10 cellular contexts compared by ENCODE assay signal in genomic region chrX:124239911-124240310, GRCh38.
DNase-seq lines count a peak whose midpoint lies in the region; ATAC-seq, FAIRE-seq and TF ChIP-seq lines count a peak whose summit lies in the region.
"Had no signal": no experiment of that assay in that cellular context is flagged by ENCODE, and none has a peak within 500 bp of the region (broad histone marks: within the 10 kb centered on the region; RNA-seq: fewer than 3 reads in every experiment).

No MANE protein-coding gene starts in this region.

- no peaks in the 10 kb centered on the region for H3K9me3 ChIP-seq in esophagus muscularis mucosa

- no peak for TF ChIP-seq EP300 in esophagus muscularis mucosa (IDR thresholded peaks at IDR 0.05)

- no peak overlapping the region for H3K4me3 ChIP-seq in esophagus muscularis mucosa

- TF ChIP-seq POLR2A in esophagus muscularis mucosa (IDR thresholded peaks at IDR 0.05; ENCODE audit: low read depth) (no peak), H54 (IDR thresholded peaks at IDR 0.05; ENCODE audit: low read depth, low read length) (no peak)

- peak overlapping the region in 3 of 4 donors; percentile 77 to 81 (median 81) for H3K27ac ChIP-seq in esophagus muscularis mucosa (replicated peaks in 1 of 4)

- H3K27me3 ChIP-seq in esophagus muscularis mucosa: no peaks in the 10 kb centered on the region

- ATAC-seq in GM18519 (IDR thresholded peaks at IDR 0.05; ENCODE audit: low FRiP score, unreplicated experiment): peak; percentile 89
- peak; percentile 91 for ATAC-seq in GM21717 (IDR thresholded peaks at IDR 0.05; ENCODE audit: unreplicated experiment)
- peak; percentile 91 for ATAC-seq in HG03558 (IDR thresholded peaks at IDR 0.05; ENCODE audit: extremely low read depth, unreplicated experiment)

- peaks cover 0 to 48% (median 25%) of the 10 kb centered on the region in 4 donors for H3K4me1 ChIP-seq in esophagus muscularis mucosa

- WGBS in esophagus muscularis mucosa: 75% methylated on average over 6 of the region's 6 CpGs

- no peak for TF ChIP-seq CTCF in esophagus muscularis mucosa (IDR thresholded peaks at IDR 0.05)

- FAIRE-seq in H54 (lab: Jason Lieb, UNC): no peak
- FAIRE-seq: TTC549 had no signal

- intact Hi-C loops in esophagus muscularis mucosa (cut with DNase I): no loop called here

- no peak for DNase-seq in esophagus muscularis mucosa (ENCODE audit: extremely low spot score)
- no peak for DNase-seq in SW480 (ENCODE audit: low spot score)
- no peak for DNase-seq in NOMO-1 treated with DMSO at 0.1 percent for 48 hours (lab: John Stamatoyannopoulos, UW; ENCODE audit: unreplicated experiment)
- no peak for DNase-seq in NCI-H2196 (lab: John Stamatoyannopoulos, UW; ENCODE audit: unreplicated experiment)
- DNase-seq in H54 (ENCODE audit: insufficient read length, low spot score): no peak
- DNase-seq: Kasumi-1 had no signal

- H3K36me3 ChIP-seq in esophagus muscularis mucosa: no peaks in the 10 kb centered on the region
